In the genomic region with DNA sequence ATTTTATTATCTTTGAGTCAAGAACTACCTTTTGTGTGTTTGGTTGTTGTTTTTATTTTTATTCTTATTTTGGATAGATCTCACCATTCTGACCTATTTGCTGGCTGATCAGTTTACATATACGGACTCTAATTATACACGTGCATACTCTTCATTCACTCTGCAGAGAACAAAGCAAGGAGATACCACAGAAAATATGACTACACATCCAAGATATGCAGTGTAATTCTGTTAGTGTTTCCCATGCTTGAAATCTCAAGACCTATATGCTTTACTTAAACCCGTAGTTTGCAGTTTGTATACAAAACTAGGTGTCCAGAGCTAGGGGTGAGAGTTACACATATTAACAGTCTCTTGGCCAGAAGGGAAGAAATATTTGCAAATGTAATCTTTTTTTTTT, we compare ENCODE assay signal across 19 cellular contexts.
DNase-seq lines count a peak whose midpoint lies in the region; ATAC-seq, FAIRE-seq and TF ChIP-seq lines count a peak whose summit lies in the region.
"Had no signal": no experiment of that assay in that cellular context is flagged by ENCODE, and none has a peak within 500 bp of the region (broad histone marks: within the 10 kb centered on the region; RNA-seq: fewer than 3 reads in every experiment).

No MANE protein-coding gene starts in this region.

- no peak overlapping the region for H3K56ac ChIP-seq in IMR-90 (ENCODE audit: extremely low read depth, insufficient read depth, low read length)

- POLR2A ChIA-PET in IMR-90 (lab: Charles Lee; ENCODE audit: unreplicated experiment) = no interaction called here

- peak overlapping the region; percentile 64 for H3K27ac Mint-ChIP-seq in astrocyte (ENCODE audit: unreplicated experiment)
- H3K27ac Mint-ChIP-seq: CD4-positive, alpha-beta T cell had no signal

- peaks cover 7% of the 10 kb centered on the region for H3K9me3 Mint-ChIP-seq in astrocyte (ENCODE audit: unreplicated experiment)
- H3K9me3 Mint-ChIP-seq: CD4-positive, alpha-beta T cell had no signal

- H3K4me2 ChIP-seq in IMR-90 (ENCODE audit: low read depth, low read length) (no peak overlapping the region), astrocyte (ENCODE audit: low read length) (no peak overlapping the region)

- H2AFZ ChIP-seq in IMR-90 (replicated peaks; ENCODE audit: low read length, poor library complexity) (no peak overlapping the region), astrocyte (ENCODE audit: low read depth, low read length) (no peak overlapping the region)

- CTCF ChIA-PET in IMR-90 (lab: Yijun Ruan, JAX) = no interaction called here

- ATAC-seq in IMR-90 (ENCODE audit: low read depth) = peak; percentile 24; the same call in 1 of the 2 replicates
- no peak for ATAC-seq in pancreas
- ATAC-seq: HepG2 had no signal

- H3K27ac ChIP-seq in IMR-90 (ENCODE audit: insufficient read depth, low read length) (no peak overlapping the region), astrocyte (ENCODE audit: low read depth, low read length) (peak overlapping the region; percentile 87), uterus (peak overlapping the region; percentile 76 to 89), pancreas (no peak overlapping the region)
- H3K27ac ChIP-seq: C4-2B had no signal

- H2BK15ac ChIP-seq in IMR-90 (ENCODE audit: low read depth, low read length) = no peak overlapping the region

- H2AK9ac ChIP-seq in IMR-90 (replicated peaks; ENCODE audit: low read depth, low read length, poor library complexity) = no peak overlapping the region

- no peak overlapping the region for H3K4me3 Mint-ChIP-seq in astrocyte (ENCODE audit: unreplicated experiment)
- H3K4me3 Mint-ChIP-seq: CD4-positive, alpha-beta T cell had no signal

- H3K9me3 ChIP-seq in IMR-90 (ENCODE audit: control insufficient read depth, insufficient read depth, low read length) (no peaks in the 10 kb centered on the region), astrocyte (ENCODE audit: insufficient read depth, low read depth, low read length) (no peaks in the 10 kb centered on the region), uterus (no peaks in the 10 kb centered on the region), pancreas (no peaks in the 10 kb centered on the region)
- H3K9me3 ChIP-seq: Caco-2, HAP-1 had no signal

- H3K27me3 Mint-ChIP-seq in astrocyte (ENCODE audit: low read depth, unreplicated experiment) = no peaks in the 10 kb centered on the region
- H3K27me3 Mint-ChIP-seq: CD4-positive, alpha-beta T cell had no signal

- H3K4me1 Mint-ChIP-seq in astrocyte (ENCODE audit: low read depth, unreplicated experiment) = peaks cover 56% of the 10 kb centered on the region

- H3K79me1 ChIP-seq in IMR-90 (ENCODE audit: low read depth in 1 of 2, low read length in 2 of 2) = no peaks in the 10 kb centered on the region

- BruUV-seq in IMR-90 (replicated peaks; lab: Mats Ljungman, UMichigan) = no TSS peak

- H4K20me1 ChIP-seq in IMR-90 (ENCODE audit: insufficient read depth, low read length) = no peaks in the 10 kb centered on the region
- H4K20me1 ChIP-seq in astrocyte (ENCODE audit: insufficient read depth, low read length) = no peaks in the 10 kb centered on the region

- H3K4me1 ChIP-seq in IMR-90 (ENCODE audit: control insufficient read depth, insufficient read depth, low read length) = peaks cover 14% of the 10 kb centered on the region
- peaks cover 42% of the 10 kb centered on the region for H3K4me1 ChIP-seq in astrocyte (ENCODE audit: insufficient read depth, low read length)
- H3K4me1 ChIP-seq in uterus = peaks cover 0 to 8% of the 10 kb centered on the region in 2 donors
- H3K4me1 ChIP-seq in pancreas = no peaks in the 10 kb centered on the region
- H3K4me1 ChIP-seq: Caco-2, HAP-1 had no signal

- intact Hi-C loops in IMR-90 (cut with micrococcal nuclease) = no loop called here
- intact Hi-C loops in uterus (cut with DNase I; ENCODE audit: low total_unique reads) = no loop called here
- intact Hi-C loops in pancreas (cut with DNase I) = no loop called here

- no peak for FAIRE-seq in astrocyte (lab: Jason Lieb, UNC)
- FAIRE-seq in frontal cortex (lab: Jason Lieb, UNC) = no peak
- FAIRE-seq in pancreas (lab: Jason Lieb, UNC) = no peak
- FAIRE-seq: A204.1, D721Med, GM12892, H1, HepG2 had no signal

- no peak overlapping the region for H3K9ac ChIP-seq in IMR-90 (ENCODE audit: low read depth, low read length)
- no peak overlapping the region for H3K9ac ChIP-seq in astrocyte (ENCODE audit: low read length)

- H3K4ac ChIP-seq in IMR-90 (ENCODE audit: low read depth, low read length) = no peak overlapping the region

- in situ Hi-C loops in IMR-90 (cut with MboI; ENCODE audit: low sequenced_read_pairs) = no loop called here

- H3K9me1 ChIP-seq in IMR-90 (ENCODE audit: insufficient read depth, low read length) = peaks cover 13% of the 10 kb centered on the region

- no peak for TF ChIP-seq CTCF in IMR-90 (conservative IDR thresholded peaks at IDR 0.05; ENCODE audit: low read depth, low read length)
- TF ChIP-seq CTCF in astrocyte (IDR thresholded peaks at IDR 0.05; ENCODE audit: insufficient read depth, low read depth, low read length) = no peak
- TF ChIP-seq CTCF in uterus (IDR thresholded peaks at IDR 0.05) = no peak
- TF ChIP-seq CTCF in pancreas (IDR thresholded peaks at IDR 0.05) = no peak

- no peak overlapping the region for H2AK5ac ChIP-seq in IMR-90 (ENCODE audit: low read depth, low read length)

- TF ChIP-seq POLR2A in IMR-90 (IDR thresholded peaks at IDR 0.05; ENCODE audit: low read depth, low read length) (no peak), uterus (IDR thresholded peaks at IDR 0.05) (no peak)

- H4K5ac ChIP-seq in IMR-90 (ENCODE audit: low read depth, low read length) = no peak overlapping the region

- dilution Hi-C loops in IMR-90 (cut with HindIII; ENCODE audit: low sequenced_read_pairs, unreplicated experiment) = no loop called here

- DNase-seq in IMR-90 (peak; percentile 65), astrocyte (ENCODE audit: low read depth) (peak; percentile 67), iris pigment epithelial cell (ENCODE audit: low read depth) (peak; percentile 43), uterus (no peak), frontal cortex (ENCODE audit: low spot score in 2 of 2) (no peak), pancreas (no peak)
- DNase-seq in activated CD8-positive, alpha-beta memory T cell treated with anti-CD3 and anti-CD28 coated beads for 24 hours = no peak
- DNase-seq: ACHN; AML-193; Caco-2; CD4-positive, alpha-beta T cell; GDM1 had no signal

- H4K8ac ChIP-seq in IMR-90 (ENCODE audit: low read depth in 2 of 2, low read length in 2 of 2) = no peak overlapping the region

- no peak overlapping the region for H2BK20ac ChIP-seq in IMR-90 (ENCODE audit: low read depth, low read length)

- H3K79me2 ChIP-seq in astrocyte (ENCODE audit: insufficient read depth, low read length) = no peaks in the 10 kb centered on the region

- H3K4me3 ChIP-seq in IMR-90 (ENCODE audit: insufficient read depth, low read depth, low read length) (no peak overlapping the region), astrocyte (ENCODE audit: insufficient read depth, low read depth, low read length) (no peak overlapping the region), uterus (no peak overlapping the region), pancreas (no peak overlapping the region)
- H3K4me3 ChIP-seq: HAP-1 had no signal

- TF ChIP-seq RAD21 in IMR-90 (IDR thresholded peaks at IDR 0.05; ENCODE audit: low read length) = no peak

- no peak overlapping the region for H2BK5ac ChIP-seq in IMR-90 (ENCODE audit: low read depth, low read length, poor library complexity, severe bottlenecking)

- H3K36me3 ChIP-seq in IMR-90 (ENCODE audit: control insufficient read depth, insufficient read depth, low read length) = no peaks in the 10 kb centered on the region
- no peaks in the 10 kb centered on the region for H3K36me3 ChIP-seq in astrocyte (ENCODE audit: insufficient read depth, low read length)
- H3K36me3 ChIP-seq in uterus = no peaks in the 10 kb centered on the region
- no peaks in the 10 kb centered on the region for H3K36me3 ChIP-seq in pancreas
- H3K36me3 ChIP-seq: HAP-1 had no signal

- H3K14ac ChIP-seq in IMR-90 (replicated peaks; ENCODE audit: low read depth, low read length) = no peak overlapping the region

- H3K18ac ChIP-seq in IMR-90 (ENCODE audit: low read depth, low read length) = no peak overlapping the region

- WGBS in IMR-90 (ENCODE audit: extremely low coverage in 2 of 2, insufficient read length in 1 of 2), 2 experiments = no CpG with 5 or more reads among the region's 3 CpGs
- WGBS in pancreas, 2 donors = 64 to 81% methylated on average over 3 of the region's 3 CpGs

- no peak overlapping the region for H3K23ac ChIP-seq in IMR-90 (ENCODE audit: low read depth, low read length)

- H3K27me3 ChIP-seq in IMR-90 (ENCODE audit: control insufficient read depth, insufficient read depth, low read length) = no peaks in the 10 kb centered on the region
- H3K27me3 ChIP-seq in astrocyte (ENCODE audit: insufficient read depth, low read length) = no peaks in the 10 kb centered on the region
- H3K27me3 ChIP-seq in uterus = no peaks in the 10 kb centered on the region
- no peaks in the 10 kb centered on the region for H3K27me3 ChIP-seq in pancreas

- H3K36me3 Mint-ChIP-seq in astrocyte (ENCODE audit: low read depth, unreplicated experiment) = no peaks in the 10 kb centered on the region

- no peak overlapping the region for H4K91ac ChIP-seq in IMR-90 (ENCODE audit: insufficient read depth, low read depth, low read length)

- no peak overlapping the region for H2BK120ac ChIP-seq in IMR-90 (ENCODE audit: low read depth, low read length)

TF ChIP-seq in IMR-90, 13 proteins besides CTCF, POLR2A, EP300 and RAD21:
- TF ChIP-seq BHLHE40 (IDR thresholded peaks at IDR 0.05; ENCODE audit: low read depth, low read length) (peak; percentile 83), RCOR1 (IDR thresholded peaks at IDR 0.05; ENCODE audit: insufficient replicate concordance, low read length) (no peak), MXI1 (IDR thresholded peaks at IDR 0.05; ENCODE audit: borderline replicate concordance, low read depth, low read length) (no peak), CEBPB (IDR thresholded peaks at IDR 0.05; ENCODE audit: low read depth, low read length) (no peak), CHD1 (IDR thresholded peaks at IDR 0.05; ENCODE audit: low read depth, low read length) (no peak), FOS (IDR thresholded peaks at IDR 0.05; ENCODE audit: low read depth, low read length) (no peak), NFE2L2 (IDR thresholded peaks at IDR 0.05; ENCODE audit: low read depth, low read length) (no peak), MAFK (IDR thresholded peaks at IDR 0.05; ENCODE audit: low read depth, low read length) (no peak)

Comparison
In these comparisons a context has a peak if more than half of its experiments do, and no peak if none do; other contexts are left out.
1. DNase-seq: peak in IMR-90 (single experiment), astrocyte (single experiment) and iris pigment epithelial cell (single experiment); none in uterus (0 of 2), frontal cortex (0 of 2), activated CD8-positive, alpha-beta memory T cell treated with anti-CD3 and anti-CD28 coated beads for 24 hours (single experiment) and pancreas (0 of 6).
2. H3K27ac ChIP-seq: peak in astrocyte (single experiment) and uterus (2 of 2); none in IMR-90 (single experiment) and pancreas (0 of 4).